In the genomic region with DNA sequence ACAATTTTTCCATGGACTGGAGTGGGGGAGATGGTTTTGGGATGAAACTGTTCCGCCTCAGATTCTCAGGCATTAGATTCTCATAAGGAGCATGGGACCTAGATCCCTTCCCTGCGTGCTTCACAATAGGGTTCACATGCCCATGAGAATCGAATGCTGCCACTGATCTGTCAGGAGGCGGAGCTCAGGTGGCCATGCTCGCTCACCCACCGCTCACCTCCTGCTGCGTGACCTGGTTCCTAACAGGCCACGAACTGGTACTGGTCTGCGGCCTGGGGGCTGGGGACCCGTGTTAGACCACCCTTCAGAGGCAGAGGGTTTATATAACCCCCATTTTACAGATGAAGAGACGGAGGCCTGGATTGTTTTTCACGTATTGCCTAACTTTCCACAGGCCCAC, we compare ENCODE assay signal across 11 cellular contexts.
"Had no signal": no experiment of that assay in that cellular context is flagged by ENCODE, and none has a peak within 500 bp of the region (broad histone marks: within the 10 kb centered on the region; RNA-seq: fewer than 3 reads in every experiment).

No MANE protein-coding gene starts in this region.

- H3K27ac Mint-ChIP-seq: activated CD8-positive, alpha-beta T cell treated with anti-CD3 and anti-CD28 coated beads, Interleukin-2, amount 10 ng/mL, durations not matched to agents 7 days and 5 days; activated naive CD4-positive, alpha-beta T cell treated with anti-CD3 and anti-CD28 coated beads, Interleukin-2, amount 50 U/mL, for 72 hours; activated naive CD8-positive, alpha-beta T cell treated with anti-CD3 and anti-CD28 coated beads, Interleukin-2, amount 50 U/mL, for 24 hours; activated T-cell treated with anti-CD3 and anti-CD28 coated beads, Interleukin-2, amount 50 U/mL, for 24 hours; T-helper 2 cell treated with Interferon-gamma antibody and Interleukin-4, amounts not matched to agents 5 μg/mL and 100 μg/mL, for 36 hours had no signal

- DNase-seq: activated T-cell treated with anti-CD3 and anti-CD28 coated beads, Interleukin-2, amount 50 U/mL, for 24 hours; NCI-H2227 treated with DMSO at 0.1 percent for 48 hours; NCI-H446 treated with DMSO at 0.1 percent for 48 hours had no signal

- H3K9me3 ChIP-seq: ascending aorta, body of pancreas had no signal

- FAIRE-seq: colon had no signal

- H3K27me3 ChIP-seq: ascending aorta, body of pancreas had no signal

- H3K27me3 Mint-ChIP-seq: activated naive CD8-positive, alpha-beta T cell treated with anti-CD3 and anti-CD28 coated beads, Interleukin-2, amount 50 U/mL, for 24 hours; activated T-cell treated with anti-CD3 and anti-CD28 coated beads, Interleukin-2, amount 50 U/mL, for 24 hours had no signal

- H3K9me3 Mint-ChIP-seq: activated naive CD4-positive, alpha-beta T cell treated with anti-CD3 and anti-CD28 coated beads, Interleukin-2, amount 50 U/mL, for 72 hours; activated naive CD8-positive, alpha-beta T cell treated with anti-CD3 and anti-CD28 coated beads, Interleukin-2, amount 50 U/mL, for 24 hours; activated T-cell treated with anti-CD3 and anti-CD28 coated beads, Interleukin-2, amount 50 U/mL, for 24 hours; T-helper 2 cell treated with Interferon-gamma antibody and Interleukin-4, amounts not matched to agents 5 μg/mL and 100 μg/mL, for 36 hours had no signal

- H3K27ac ChIP-seq: ascending aorta, body of pancreas, SK-N-MC had no signal

- H3K4me3 ChIP-seq: ascending aorta, body of pancreas, SK-N-MC had no signal

- H3K4me3 Mint-ChIP-seq: activated CD8-positive, alpha-beta T cell treated with anti-CD3 and anti-CD28 coated beads, Interleukin-2, amount 10 ng/mL, durations not matched to agents 7 days and 5 days; activated naive CD8-positive, alpha-beta T cell treated with anti-CD3 and anti-CD28 coated beads, Interleukin-2, amount 50 U/mL, for 24 hours; activated T-cell treated with anti-CD3 and anti-CD28 coated beads, Interleukin-2, amount 50 U/mL, for 24 hours; T-helper 2 cell treated with Interferon-gamma antibody and Interleukin-4, amounts not matched to agents 5 μg/mL and 100 μg/mL, for 36 hours had no signal
